ENCODE assay signal across 26 cellular contexts in the genomic region with DNA sequence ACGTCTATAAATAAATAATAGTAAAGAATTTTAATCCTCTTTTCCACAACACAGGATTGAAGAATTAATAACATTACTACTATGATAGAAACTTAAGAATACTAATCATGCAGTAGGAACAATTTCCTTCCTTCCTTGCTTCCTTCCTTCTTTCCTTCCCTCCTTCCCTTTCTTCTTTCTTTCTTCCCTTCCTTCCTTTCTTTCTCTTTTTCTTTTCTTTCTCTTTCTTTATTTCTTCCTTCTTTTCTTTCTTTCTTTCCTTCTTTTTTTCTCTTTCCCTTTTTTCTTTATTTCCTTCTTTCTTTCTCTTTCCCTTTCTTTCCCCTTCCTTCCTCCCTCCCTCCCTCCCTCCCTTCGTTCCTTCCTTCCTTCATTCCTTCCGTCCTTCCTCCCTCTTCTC.
DNase-seq lines count a peak whose midpoint lies in the region; ATAC-seq, FAIRE-seq and TF ChIP-seq lines count a peak whose summit lies in the region.
"Had no signal": no experiment of that assay in that cellular context is flagged by ENCODE, and none has a peak within 500 bp of the region (broad histone marks: within the 10 kb centered on the region; RNA-seq: fewer than 3 reads in every experiment).

No MANE protein-coding gene starts in this region.

- H3K27ac ChIP-seq in HepG2 (ENCODE audit: extremely low read length, insufficient read depth, low read length) (no peak overlapping the region), right lobe of liver (no peak overlapping the region), K562 (ENCODE audit: extremely low read depth, low read depth, low read length) (no peak overlapping the region)
- H3K27ac ChIP-seq: 22Rv1, A549, BLaER1 had no signal

- H3K4me1 Mint-ChIP-seq in effector memory CD8-positive, alpha-beta T cell (ENCODE audit: low read depth in 2 of 2), result no peaks in the 10 kb centered on the region
- H3K4me1 Mint-ChIP-seq in activated naive CD4-positive, alpha-beta T cell treated with anti-CD3 and anti-CD28 coated beads for 36 hours (ENCODE audit: low read depth), result no peaks in the 10 kb centered on the region
- H3K4me1 Mint-ChIP-seq: CD14-positive monocyte; CD4-positive, alpha-beta memory T cell; CD4-positive, CD25-positive, alpha-beta regulatory T cell; CD8-positive, alpha-beta memory T cell had no signal

- H3K27me3 Mint-ChIP-seq in effector memory CD8-positive, alpha-beta T cell, result no peaks in the 10 kb centered on the region
- no peaks in the 10 kb centered on the region for H3K27me3 Mint-ChIP-seq in activated naive CD4-positive, alpha-beta T cell treated with anti-CD3 and anti-CD28 coated beads for 36 hours (ENCODE audit: low read depth)
- H3K27me3 Mint-ChIP-seq: CD4-positive, alpha-beta memory T cell; CD4-positive, CD25-positive, alpha-beta regulatory T cell; CD8-positive, alpha-beta memory T cell had no signal

- no peaks in the 10 kb centered on the region for H3K9me1 ChIP-seq in K562 (ENCODE audit: control insufficient read depth, insufficient read depth, low read length)

- H3K36me3 ChIP-seq in HepG2 (replicated peaks in 1 of 2; ENCODE audit: control insufficient read depth in 1 of 2, insufficient read depth in 2 of 2, low read length in 2 of 2), result no peaks in the 10 kb centered on the region
- no peaks in the 10 kb centered on the region for H3K36me3 ChIP-seq in right lobe of liver
- H3K36me3 ChIP-seq in K562 (ENCODE audit: control insufficient read depth, insufficient read depth, low read length), result no peaks in the 10 kb centered on the region
- H3K36me3 ChIP-seq: BE2C, BLaER1 had no signal

- no peak overlapping the region for H3K4me3 Mint-ChIP-seq in effector memory CD8-positive, alpha-beta T cell
- H3K4me3 Mint-ChIP-seq in activated naive CD4-positive, alpha-beta T cell treated with anti-CD3 and anti-CD28 coated beads for 36 hours, result no peak overlapping the region
- H3K4me3 Mint-ChIP-seq: CD14-positive monocyte; CD4-positive, alpha-beta memory T cell; CD4-positive, CD25-positive, alpha-beta regulatory T cell; CD8-positive, alpha-beta memory T cell had no signal

- H3K36me3 Mint-ChIP-seq in effector memory CD8-positive, alpha-beta T cell (ENCODE audit: insufficient read depth), result no peaks in the 10 kb centered on the region
- H3K36me3 Mint-ChIP-seq in activated naive CD4-positive, alpha-beta T cell treated with anti-CD3 and anti-CD28 coated beads for 36 hours (ENCODE audit: low read depth), result no peaks in the 10 kb centered on the region
- H3K36me3 Mint-ChIP-seq: CD14-positive monocyte; CD4-positive, alpha-beta memory T cell; CD4-positive, CD25-positive, alpha-beta regulatory T cell; CD8-positive, alpha-beta memory T cell had no signal

- H4K20me1 ChIP-seq in HepG2 (ENCODE audit: insufficient read depth, low read length) (no peaks in the 10 kb centered on the region), K562 (replicated peaks; ENCODE audit: control insufficient read depth, insufficient read depth, low read length) (no peaks in the 10 kb centered on the region)
- H4K20me1 ChIP-seq: BLaER1 had no signal

- no peak overlapping the region for H3K27ac Mint-ChIP-seq in effector memory CD8-positive, alpha-beta T cell
- no peak overlapping the region for H3K27ac Mint-ChIP-seq in activated naive CD4-positive, alpha-beta T cell treated with anti-CD3 and anti-CD28 coated beads for 36 hours
- H3K27ac Mint-ChIP-seq: CD14-positive monocyte; CD4-positive, alpha-beta memory T cell; CD4-positive, CD25-positive, alpha-beta regulatory T cell; CD8-positive, alpha-beta memory T cell had no signal

- ATAC-seq in HepG2, result no peak
- ATAC-seq in right lobe of liver, result no peak
- ATAC-seq in K562, result no peak
- ATAC-seq in effector memory CD8-positive, alpha-beta T cell (replicated peaks), result no peak
- ATAC-seq: A549, GM12878 had no signal

- no peak for TF ChIP-seq CTCF in HepG2 (CRISPR knock-in tag; IDR thresholded peaks at IDR 0.05)
- TF ChIP-seq CTCF in right lobe of liver (IDR thresholded peaks at IDR 0.05), result no peak
- no peak for TF ChIP-seq CTCF in K562 (IDR thresholded peaks at IDR 0.05 in 2 of 3, conservative IDR thresholded peaks at IDR 0.05 in 1 of 3; ENCODE audit: insufficient read depth in 2 of 3, low read depth in 1 of 3, low read length in 3 of 3)

- H3K27me3 ChIP-seq in HepG2 (ENCODE audit: control insufficient read depth in 1 of 2, insufficient read depth in 2 of 2, low read length in 2 of 2) (no peaks in the 10 kb centered on the region; a peak in 1 of 5 replicates), right lobe of liver (no peaks in the 10 kb centered on the region), K562 (ENCODE audit: control insufficient read depth in 2 of 2, insufficient read depth in 2 of 2, low read length in 2 of 2) (no peaks in the 10 kb centered on the region)
- H3K27me3 ChIP-seq: BE2C, BLaER1 had no signal

- H3K4me1 ChIP-seq in HepG2 (ENCODE audit: insufficient read depth, low read length) (peaks cover 6% of the 10 kb centered on the region), right lobe of liver (peaks cover 0 to 6% (median 0%) of the 10 kb centered on the region in 4 donors), K562 (replicated peaks in 1 of 2; ENCODE audit: control insufficient read depth in 2 of 2, insufficient read depth in 2 of 2, low read length in 2 of 2) (no peaks in the 10 kb centered on the region)
- H3K4me1 ChIP-seq: A549, BE2C, BLaER1 had no signal

- 19% methylated on average over 3 of the region's 3 CpGs for WGBS in HepG2 (ENCODE audit: low lambda C conversion rate)
- WGBS in right lobe of liver (ENCODE audit: insufficient coverage, low coverage, low lambda C conversion rate, missing lambda C conversion rate), result 78% methylated on average over 3 of the region's 3 CpGs
- WGBS in K562 (ENCODE audit: insufficient coverage, low coverage, missing lambda C conversion rate), result 0% methylated on average over 1 of the region's 3 CpGs

- BruUV-seq in HepG2 (replicated peaks; lab: Mats Ljungman, UMichigan) (no TSS peak), K562 (replicated peaks; lab: Mats Ljungman, UMichigan) (no TSS peak)

- CTCF ChIA-PET in HepG2 (lab: Yijun Ruan, JAX; ENCODE audit: low intra/inter-chr PET ratio, low total read pairs), result no interaction called here
- CTCF ChIA-PET in K562 (lab: Yijun Ruan, JAX; ENCODE audit: low intra/inter-chr PET ratio), result no interaction called here
- CTCF ChIA-PET in activated naive CD4-positive, alpha-beta T cell treated with anti-CD3 and anti-CD28 coated beads for 36 hours (lab: Charles Lee), result no interaction called here

- no peaks in the 10 kb centered on the region for H3K79me2 ChIP-seq in HepG2 (ENCODE audit: insufficient read depth, low read length)
- H3K79me2 ChIP-seq in K562 (ENCODE audit: control insufficient read depth, insufficient read depth, low read length), result no peaks in the 10 kb centered on the region

- H3K4me3 ChIP-seq in HepG2 (replicated peaks in 1 of 3; ENCODE audit: insufficient read depth in 1 of 3, low read depth in 2 of 3, low read length in 3 of 3) (no peak overlapping the region), right lobe of liver (no peak overlapping the region), K562 (no peak overlapping the region)
- H3K4me3 ChIP-seq: A549, BLaER1, GM12878 had no signal

- H2AFZ ChIP-seq in HepG2 (ENCODE audit: low read length) (no peak overlapping the region), K562 (ENCODE audit: low read depth, low read length) (no peak overlapping the region)

- intact Hi-C loops in HepG2 (cut with micrococcal nuclease; ENCODE audit: unreplicated experiment) (no loop called here), right lobe of liver (cut with DNase I) (no loop called here), K562 (cut with micrococcal nuclease) (no loop called here)
- intact Hi-C loops in activated naive CD4-positive, alpha-beta T cell treated with anti-CD3 and anti-CD28 coated beads for 36 hours (cut with micrococcal nuclease), result no loop called here

- TF ChIP-seq RAD21 in HepG2 (CRISPR knock-in tag; IDR thresholded peaks at IDR 0.05), result no peak
- no peak for TF ChIP-seq RAD21 in K562 (CRISPR knock-in tag; conservative IDR thresholded peaks at IDR 0.05 in 1 of 2, IDR thresholded peaks at IDR 0.05 in 1 of 2)

- H3K9me3 Mint-ChIP-seq in effector memory CD8-positive, alpha-beta T cell, result peaks cover 0 to 2% of the 10 kb centered on the region in 2 donors
- H3K9me3 Mint-ChIP-seq in activated naive CD4-positive, alpha-beta T cell treated with anti-CD3 and anti-CD28 coated beads for 36 hours, result peaks cover 2% of the 10 kb centered on the region
- H3K9me3 Mint-ChIP-seq: CD8-positive, alpha-beta memory T cell had no signal

- H3K4me2 ChIP-seq in HepG2 (ENCODE audit: low read depth, low read length) (no peak overlapping the region), K562 (ENCODE audit: insufficient read depth, low read length) (no peak overlapping the region)
- H3K4me2 ChIP-seq: A549, BLaER1 had no signal

- POLR2A ChIA-PET in HepG2 (lab: Yijun Ruan, JAX), result no interaction called here
- POLR2A ChIA-PET in K562 (lab: Yijun Ruan, JAX), result no interaction called here

- FAIRE-seq in HepG2 (lab: Jason Lieb, UNC) (no peak), K562 (lab: Jason Lieb, UNC) (no peak)
- FAIRE-seq: A549, GM12878, GM12892, GM18507 had no signal

- DNase-seq in HepG2 (ENCODE audit: low spot score) (no peak), right lobe of liver (no peak), K562 (ENCODE audit: extremely low read depth in 1 of 4, low spot score in 3 of 4) (no peak)
- DNase-seq in effector memory CD8-positive, alpha-beta T cell, result no peak
- no peak for DNase-seq in activated naive CD4-positive, alpha-beta T cell treated with anti-CD3 and anti-CD28 coated beads for 36 hours
- DNase-seq: AML-193; BE2C; C1 segment of cervical spinal cord; CD4-positive, alpha-beta memory T cell; CD4-positive, CD25-positive, alpha-beta regulatory T cell; CD8-positive, alpha-beta memory T cell; COR-L47; DMS 273 treated with DMSO at 0.1 percent for 48 hours; DMS153; DMS53; DMS79; DND-41; EL; GDM1 had no signal

- in situ Hi-C loops in HepG2 (cut with HindIII; ENCODE audit: extremely low pct_ligation_motif_present, low pct_unique_long_range_greater_than_20kb) (no loop called here), K562 (cut with MboI) (no loop called here)

- H3K9me3 ChIP-seq in HepG2 (ENCODE audit: low read length), result no peaks in the 10 kb centered on the region
- no peaks in the 10 kb centered on the region for H3K9me3 ChIP-seq in right lobe of liver
- H3K9me3 ChIP-seq in K562 (replicated peaks; ENCODE audit: control insufficient read depth, insufficient read depth, low read depth, low read length), result no peaks in the 10 kb centered on the region
- H3K9me3 ChIP-seq: A549, BE2C, BLaER1 had no signal

- TF ChIP-seq EP300 in HepG2 (IDR thresholded peaks at IDR 0.05; ENCODE audit: low read depth in 2 of 2, low read length in 2 of 2) (no peak), HepG2 (CRISPR knock-in tag; IDR thresholded peaks at IDR 0.05; ENCODE audit: borderline replicate concordance) (no peak), K562 (IDR thresholded peaks at IDR 0.05; ENCODE audit: low read length) (no peak)

- TF ChIP-seq POLR2A in HepG2 (IDR thresholded peaks at IDR 0.05; ENCODE audit: insufficient read depth in 1 of 2, low read depth in 2 of 2, low read length in 2 of 2), result no peak
- no peak for TF ChIP-seq POLR2A in right lobe of liver (IDR thresholded peaks at IDR 0.05)
- TF ChIP-seq POLR2A in K562 (conservative IDR thresholded peaks at IDR 0.05), result no peak

- H3K9ac ChIP-seq in HepG2 (ENCODE audit: insufficient read depth, low read depth, low read length) (no peak overlapping the region), K562 (ENCODE audit: insufficient read depth in 1 of 2, low read depth in 2 of 2, low read length in 2 of 2) (no peak overlapping the region)
- H3K9ac ChIP-seq: BLaER1 had no signal

Comparison
In these comparisons a context has a peak if more than half of its experiments do, and no peak if none do; other contexts are left out.
1. Of the 241 proteins assayed by ChIP-seq in both HepG2 and K562: peak only in HepG2: HNRNPK, SRSF9 and U2AF2; only in K562: U2AF1; in both: ZNF512; in neither: 236.